8 cellular contexts compared by ENCODE assay signal in the genomic region with DNA sequence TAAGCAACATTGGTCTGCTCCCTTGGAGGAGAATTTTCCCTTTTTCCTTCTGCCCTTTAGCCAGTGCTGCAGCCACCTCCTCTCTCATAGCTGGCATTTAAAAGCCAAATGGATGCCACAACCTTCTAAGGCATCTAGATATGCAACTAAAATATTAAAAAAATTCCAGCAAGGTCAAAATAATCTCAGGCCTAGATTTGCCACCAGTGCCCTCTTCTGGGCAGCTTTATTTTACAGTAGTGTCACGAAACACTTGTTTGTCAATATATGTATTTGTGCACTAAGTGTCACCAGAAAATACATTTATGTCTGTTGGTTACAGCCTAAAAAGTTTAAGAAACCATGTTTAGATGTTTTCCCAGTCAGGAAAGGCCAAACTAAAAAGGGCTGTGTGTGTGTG. TPM values are rescaled to one million over a fixed set of nuclear protein-coding genes. Genes with fewer than 3 reads are reported as not detected.
DNase-seq lines count a peak whose midpoint lies in the region; ATAC-seq and TF ChIP-seq lines count a peak whose summit lies in the region.
"Not testable (repeated sequence)": the region's sequence is repeated elsewhere in the genome, so short reads cannot be mapped to it uniquely, and the experiment has no call there.

No MANE protein-coding gene starts in this region.

- H3K27me3 Mint-ChIP-seq in osteocyte (ENCODE audit: unreplicated experiment) = not testable (repeated sequence)

- H3K9me3 ChIP-seq in A673 (ENCODE audit: low read depth, low read length, poor library complexity, severe bottlenecking); DOHH2 (ENCODE audit: control insufficient read depth, insufficient read depth, low read length); IMR-90 (ENCODE audit: control insufficient read depth, insufficient read depth, low read length); WERI-Rb-1 (ENCODE audit: severe bottlenecking): not testable (repeated sequence)

- WGBS in IMR-90 (ENCODE audit: extremely low coverage in 2 of 2, insufficient read length in 1 of 2), 2 experiments = no CpG with 5 or more reads among the region's 1 CpG

- not testable (repeated sequence) for DNase-seq in A673 (ENCODE audit: low spot score); IMR-90; Right ventricle myocardium inferior (ENCODE audit: missing footprints); osteocyte (ENCODE audit: extremely low spot score, unreplicated experiment)
- DNase-seq in NCI-H2196 (lab: John Stamatoyannopoulos, UW; ENCODE audit: unreplicated experiment) (peak; percentile 32), WERI-Rb-1 (peak; percentile 21), dedifferentiated amniotic fluid mesenchymal stem cell (ENCODE audit: extremely low spot score) (peak; percentile 42)

- H4K91ac ChIP-seq in IMR-90 (ENCODE audit: insufficient read depth, low read depth, low read length) = not testable (repeated sequence)

- H3K4me3 ChIP-seq in A673 (ENCODE audit: low read depth, low read length, poor library complexity, severe bottlenecking); DOHH2 (ENCODE audit: low read length); IMR-90 (ENCODE audit: insufficient read depth, low read depth, low read length); WERI-Rb-1 (ENCODE audit: low read depth, low read length): not testable (repeated sequence)

- H2AK5ac ChIP-seq in IMR-90 (ENCODE audit: low read depth, low read length) = not testable (repeated sequence)

- CTCF ChIA-PET in A673 (lab: Charles Lee) = not testable (repeated sequence)
- CTCF ChIA-PET in IMR-90 (lab: Yijun Ruan, JAX) = interaction anchor here (0.7 to 1.4 kb wide), 2 partner anchors 203 to 205 kb away, joined by 3 to 4 read pairs; no protein-coding TSS in a partner anchor

- not testable (repeated sequence) for H3K27ac ChIP-seq in A673 (ENCODE audit: low read depth, low read length, poor library complexity, severe bottlenecking); DOHH2 (ENCODE audit: low read depth, low read length); IMR-90 (ENCODE audit: insufficient read depth, low read length); WERI-Rb-1

- not testable (repeated sequence) for H3K9me3 Mint-ChIP-seq in osteocyte (ENCODE audit: unreplicated experiment)

- H3K27me3 ChIP-seq in A673 (replicated peaks; ENCODE audit: insufficient read depth, low read depth, low read length, poor library complexity); DOHH2 (ENCODE audit: control insufficient read depth, low read length); IMR-90 (ENCODE audit: control insufficient read depth, insufficient read depth, low read length); WERI-Rb-1 (ENCODE audit: insufficient read depth, low read depth, severe bottlenecking): not testable (repeated sequence)

- H3K56ac ChIP-seq in IMR-90 (ENCODE audit: extremely low read depth, insufficient read depth, low read length) = not testable (repeated sequence)

- H3K9me2 ChIP-seq in DOHH2 (replicated peaks; ENCODE audit: control insufficient read depth, low read length) = not testable (repeated sequence)

- not testable (repeated sequence) for H2BK15ac ChIP-seq in IMR-90 (ENCODE audit: low read depth, low read length)

- H3K14ac ChIP-seq in IMR-90 (replicated peaks; ENCODE audit: low read depth, low read length) = not testable (repeated sequence)

- H3K9ac ChIP-seq in IMR-90 (ENCODE audit: low read depth, low read length) = not testable (repeated sequence)

- H2BK5ac ChIP-seq in IMR-90 (ENCODE audit: low read depth, low read length, poor library complexity, severe bottlenecking) = not testable (repeated sequence)

- TF ChIP-seq CTCF in A673 (conservative IDR thresholded peaks at IDR 0.05; ENCODE audit: low read depth, low read length) (peak; percentile 34; the same call in 1 of the 2 replicates), DOHH2 (IDR thresholded peaks at IDR 0.05; ENCODE audit: low read depth, low read length, poor library complexity, severe bottlenecking) (peak; percentile 27), IMR-90 (conservative IDR thresholded peaks at IDR 0.05; ENCODE audit: low read depth, low read length) (peak; percentile 32), osteocyte (IDR thresholded peaks at IDR 0.05) (peak; percentile 44)
- TF ChIP-seq CTCF in WERI-Rb-1 (IDR thresholded peaks at IDR 0.05; ENCODE audit: low read depth, low read length) = not testable (repeated sequence)

- intact Hi-C loops in A673 (cut with micrococcal nuclease; ENCODE audit: unreplicated experiment); IMR-90 (cut with micrococcal nuclease): not testable (repeated sequence)
- intact Hi-C loops in Right ventricle myocardium inferior (cut with DNase I) = loop anchor here (5.0 kb wide), 1 partner anchor 67 kb away; no protein-coding TSS in a partner anchor

- dilution Hi-C loops in IMR-90 (cut with HindIII; ENCODE audit: low sequenced_read_pairs, unreplicated experiment) = not testable (repeated sequence)

- H3K23ac ChIP-seq in IMR-90 (ENCODE audit: low read depth, low read length) = not testable (repeated sequence)

- H4K8ac ChIP-seq in IMR-90 (ENCODE audit: low read depth in 2 of 2, low read length in 2 of 2) = not testable (repeated sequence)

- not testable (repeated sequence) for H3K4me1 ChIP-seq in A673 (ENCODE audit: insufficient read depth, low read length, poor library complexity, severe bottlenecking); IMR-90 (ENCODE audit: control insufficient read depth, insufficient read depth, low read length)
- peaks cover 11% of the 10 kb centered on the region for H3K4me1 ChIP-seq in DOHH2 (ENCODE audit: control insufficient read depth, low read length)

- not testable (repeated sequence) for H3K4ac ChIP-seq in IMR-90 (ENCODE audit: low read depth, low read length)

- BruUV-seq in A673 (replicated peaks; lab: Mats Ljungman, UMichigan); IMR-90 (replicated peaks; lab: Mats Ljungman, UMichigan): not testable (repeated sequence)

- H3F3A ChIP-seq in DOHH2 (ENCODE audit: control insufficient read depth, insufficient read depth) = not testable (repeated sequence)

- not testable (repeated sequence) for H2BK120ac ChIP-seq in IMR-90 (ENCODE audit: low read depth, low read length)

- H3K36me3 Mint-ChIP-seq in osteocyte (ENCODE audit: unreplicated experiment) = not testable (repeated sequence)

- H2BK20ac ChIP-seq in IMR-90 (ENCODE audit: low read depth, low read length) = not testable (repeated sequence)

- H3K36me3 ChIP-seq in A673 (ENCODE audit: insufficient read depth, low read length, poor library complexity, severe bottlenecking); DOHH2 (ENCODE audit: control insufficient read depth, low read length); IMR-90 (ENCODE audit: control insufficient read depth, insufficient read depth, low read length); WERI-Rb-1: not testable (repeated sequence)

- peak; percentile 44 for ATAC-seq in IMR-90 (ENCODE audit: low read depth)
- peak; percentile 43 for ATAC-seq in Right ventricle myocardium inferior

- not testable (repeated sequence) for TF ChIP-seq POLR2A in IMR-90 (IDR thresholded peaks at IDR 0.05; ENCODE audit: low read depth, low read length)

- not testable (repeated sequence) for H2AK9ac ChIP-seq in IMR-90 (replicated peaks; ENCODE audit: low read depth, low read length, poor library complexity)

- H3K79me1 ChIP-seq in IMR-90 (ENCODE audit: low read depth in 1 of 2, low read length in 2 of 2) = not testable (repeated sequence)

- not testable (repeated sequence) for H3K4me2 ChIP-seq in DOHH2 (ENCODE audit: low read length); IMR-90 (ENCODE audit: low read depth, low read length)

- H3K27ac Mint-ChIP-seq in osteocyte (ENCODE audit: unreplicated experiment) = not testable (repeated sequence)

- H3K18ac ChIP-seq in IMR-90 (ENCODE audit: low read depth, low read length) = not testable (repeated sequence)

- H3K4me3 Mint-ChIP-seq in osteocyte (ENCODE audit: unreplicated experiment) = not testable (repeated sequence)

- in situ Hi-C loops in IMR-90 (cut with MboI; ENCODE audit: low sequenced_read_pairs) = not testable (repeated sequence)

- not testable (repeated sequence) for H4K20me1 ChIP-seq in DOHH2 (ENCODE audit: control insufficient read depth, insufficient read depth, low read depth, low read length); IMR-90 (ENCODE audit: insufficient read depth, low read length)

- not testable (repeated sequence) for H3K9me1 ChIP-seq in IMR-90 (ENCODE audit: insufficient read depth, low read length)

- H4K5ac ChIP-seq in IMR-90 (ENCODE audit: low read depth, low read length) = not testable (repeated sequence)

- H3K79me2 ChIP-seq in DOHH2 (ENCODE audit: control insufficient read depth, low read length) = not testable (repeated sequence)

- H2AFZ ChIP-seq in IMR-90 (replicated peaks; ENCODE audit: low read length, poor library complexity) = not testable (repeated sequence)

- not testable (repeated sequence) for H3K4me1 Mint-ChIP-seq in osteocyte (ENCODE audit: unreplicated experiment)

- POLR2A ChIA-PET in A673 (lab: Charles Lee; ENCODE audit: low non-redundant PET); IMR-90 (lab: Charles Lee; ENCODE audit: unreplicated experiment): not testable (repeated sequence)

- TF ChIP-seq RAD21 in IMR-90 (IDR thresholded peaks at IDR 0.05; ENCODE audit: low read length) = not testable (repeated sequence)

RNA-seq across cellular contexts. Expression of gene DDX11, which starts 19.7 kb away (rescaled TPM):
- total RNA-seq in A673 (2021) (188 and 196 TPM in 2 replicates), IMR-90 (2012; rRNA removed) (9.7 and 10.8 TPM in 2 replicates), Right ventricle myocardium inferior (6.5 TPM), osteocyte (47.1 and 52.9 TPM in 2 replicates)
- polyA plus RNA-seq in IMR-90 (2012; rRNA removed) = 17.6 and 20.0 TPM in 2 replicates
- 6.1 and 6.5 TPM in 2 replicates for polyA plus RNA-seq in IMR-90 (2012; cell fraction: cytosol; rRNA removed)
- polyA plus RNA-seq in IMR-90 (2012; cell fraction: nucleus; rRNA removed; ENCODE audit: low replicate concordance) = 117 and 186 TPM in 2 replicates
